In genomic region chr2:215681799-215682594, GRCh38 we compare ENCODE assay signal across 18 cellular contexts.
DNase-seq lines count a peak whose midpoint lies in the region; ATAC-seq, FAIRE-seq and TF ChIP-seq lines count a peak whose summit lies in the region.
"Had no signal": no experiment of that assay in that cellular context is flagged by ENCODE, and none has a peak within 500 bp of the region (broad histone marks: within the 10 kb centered on the region; RNA-seq: fewer than 3 reads in every experiment).

No MANE protein-coding gene starts in this region.

- H2AFZ ChIP-seq in keratinocyte (ENCODE audit: control insufficient read depth, low read length), result no peak overlapping the region
- no peak overlapping the region for H2AFZ ChIP-seq in H9 (ENCODE audit: low read length)

- H3K36me3 Mint-ChIP-seq in Caco-2 (ENCODE audit: insufficient read depth, unreplicated experiment) (peaks cover 39% of the 10 kb centered on the region), H9 (ENCODE audit: insufficient read depth in 1 of 3, low read depth in 3 of 3) (peaks cover 0 to 3% (median 0%) of the 10 kb centered on the region in 3 experiments; a peak in 3 of 7 replicates)

- H3K27ac ChIP-seq in AG04450 (ENCODE audit: low read depth, low read length) (peak overlapping the region; percentile 3), keratinocyte (ENCODE audit: control insufficient read depth, insufficient read depth, low read length) (peak overlapping the region; percentile 3), H9 (ENCODE audit: insufficient read length, low read depth, low read length) (no peak overlapping the region), breast epithelium (no peak overlapping the region), gastroesophageal sphincter (no peak overlapping the region)
- H3K27ac ChIP-seq: HL-60, prostate gland, testis had no signal

- H2BK12ac ChIP-seq in H9 (ENCODE audit: insufficient read length, low read depth, low read length), result no peak overlapping the region

- H2BK5ac ChIP-seq in H9 (ENCODE audit: insufficient read length, low read length), result no peak overlapping the region

- H3K18ac ChIP-seq in H9 (ENCODE audit: insufficient read length, low read depth, low read length), result no peak overlapping the region

- no peaks in the 10 kb centered on the region for H3K79me1 ChIP-seq in H9 (ENCODE audit: insufficient read depth, low read depth, low read length, poor library complexity, severe bottlenecking)

- H3K4me3 ChIP-seq in AG04450 (ENCODE audit: low read depth, low read length) (no peak overlapping the region), Caco-2 (ENCODE audit: low read depth, low read length) (no peak overlapping the region), keratinocyte (ENCODE audit: control insufficient read depth in 2 of 3, extremely low read depth in 1 of 3, insufficient read depth in 2 of 3, low read depth in 1 of 3, low read length in 3 of 3) (no peak overlapping the region), breast epithelium (no peak overlapping the region), gastroesophageal sphincter (no peak overlapping the region)
- H3K4me3 ChIP-seq: mucosa of descending colon, prostate gland, testis had no signal

- H2BK120ac ChIP-seq in H9 (ENCODE audit: low read depth, low read length, poor library complexity, severe bottlenecking), result no peak overlapping the region

- H3K9ac ChIP-seq in keratinocyte (ENCODE audit: control insufficient read depth, extremely low read depth, insufficient read depth, low read length) (no peak overlapping the region), H9 (ENCODE audit: extremely low read depth, insufficient read length, low read length) (no peak overlapping the region)

- no peak overlapping the region for H3K4ac ChIP-seq in H9 (ENCODE audit: low read depth, low read length)

- H3K4me2 ChIP-seq in keratinocyte (ENCODE audit: control insufficient read depth, extremely low read depth, insufficient read depth, low read depth, low read length), result no peak overlapping the region
- H3K4me2 ChIP-seq in H9 (ENCODE audit: insufficient read depth, insufficient read length, low read length), result no peak overlapping the region

- H4K5ac ChIP-seq in H9 (ENCODE audit: insufficient read length, low read depth, low read length), result no peak overlapping the region

- TF ChIP-seq EP300 in gastroesophageal sphincter (IDR thresholded peaks at IDR 0.05), result no peak

- POLR2A ChIA-PET in AG04450 (lab: Yijun Ruan, JAX), result interaction anchor here (0.6 to 0.8 kb wide), 4 partner anchors 12 to 113 kb away, joined by 3 read pairs; no protein-coding TSS in a partner anchor
- POLR2A ChIA-PET in Caco-2 (lab: Charles Lee), result no interaction called here

- no peak overlapping the region for H4K91ac ChIP-seq in H9 (ENCODE audit: insufficient read length, low read depth, low read length)

- no peaks in the 10 kb centered on the region for H3K9me1 ChIP-seq in keratinocyte (ENCODE audit: control insufficient read depth, extremely low read depth, insufficient read depth, low read length)

- no peak overlapping the region for H3K14ac ChIP-seq in H9 (ENCODE audit: insufficient read depth, low read length)

- H2AK5ac ChIP-seq in H9 (ENCODE audit: insufficient read length, low read length), result no peak overlapping the region

- BruUV-seq in Caco-2 (replicated peaks; lab: Mats Ljungman, UMichigan), result TSS peak; percentile 47

- no CpG with 5 or more reads among the region's 4 CpGs for WGBS in H9 (ENCODE audit: extremely low coverage, insufficient read length, low lambda C conversion rate)
- WGBS in gastroesophageal sphincter (ENCODE audit: low coverage in 1 of 2), 2 donors, result 33 to 85% methylated on average over 1 to 4 of the region's 4 CpGs

- FAIRE-seq in keratinocyte (lab: Jason Lieb, UNC), result peak; percentile 62
- FAIRE-seq: endometrium had no signal

- CTCF ChIA-PET in AG04450 (lab: Charles Lee), result interaction anchor here (0.8 kb wide), 1 partner anchor 11 kb away, joined by 3 read pairs; no protein-coding TSS in a partner anchor
- CTCF ChIA-PET in Caco-2 (lab: Charles Lee), result no interaction called here

- intact Hi-C loops in Caco-2 (cut with micrococcal nuclease; ENCODE audit: unreplicated experiment) (loop anchor here (1.0 to 5.0 kb wide), 3 partner anchors 12 to 370 kb away; partner anchors contain the start of gene ATIC), breast epithelium (cut with DNase I; ENCODE audit: low total_unique reads) (no loop called here)

- no peak overlapping the region for H3K23ac ChIP-seq in H9 (ENCODE audit: insufficient read length, low read depth, low read length)

- dilution Hi-C loops in keratinocyte (cut with MboI; ENCODE audit: extremely low pct_ligation_motif_present, low sequenced_read_pairs), result no loop called here

- no peaks in the 10 kb centered on the region for H3K27me3 Mint-ChIP-seq in Caco-2 (ENCODE audit: insufficient read depth, unreplicated experiment)
- no peaks in the 10 kb centered on the region for H3K27me3 Mint-ChIP-seq in H9 (ENCODE audit: low read depth)

- no peak overlapping the region for H3K56ac ChIP-seq in H9 (ENCODE audit: insufficient read length, low read depth, low read length)

- no peaks in the 10 kb centered on the region for H3K27me3 ChIP-seq in AG04450 (ENCODE audit: control insufficient read depth, insufficient read depth, low read length)
- H3K27me3 ChIP-seq in Caco-2 (replicated peaks; ENCODE audit: control insufficient read depth, insufficient read depth, low read length), result no peaks in the 10 kb centered on the region
- H3K27me3 ChIP-seq in keratinocyte (ENCODE audit: control insufficient read depth, extremely low read depth, insufficient read depth, low read length), result no peaks in the 10 kb centered on the region
- no peaks in the 10 kb centered on the region for H3K27me3 ChIP-seq in H9 (ENCODE audit: insufficient read depth, low read length)
- no peaks in the 10 kb centered on the region for H3K27me3 ChIP-seq in breast epithelium
- H3K27me3 ChIP-seq in gastroesophageal sphincter, result no peaks in the 10 kb centered on the region
- H3K27me3 ChIP-seq: testis had no signal

- H3T11ph ChIP-seq in H9 (ENCODE audit: low read length), result no peak overlapping the region

- H3K79me2 ChIP-seq in keratinocyte (ENCODE audit: control insufficient read depth, insufficient read depth, low read length) (no peaks in the 10 kb centered on the region), H9 (ENCODE audit: insufficient read depth, low read length) (no peaks in the 10 kb centered on the region)

- H2BK20ac ChIP-seq in H9 (ENCODE audit: low read depth, low read length, poor library complexity, severe bottlenecking), result no peak overlapping the region

- H2BK15ac ChIP-seq in H9 (ENCODE audit: low read depth, low read length), result no peak overlapping the region

- H3K9me3 Mint-ChIP-seq in Caco-2 (ENCODE audit: unreplicated experiment) (no peaks in the 10 kb centered on the region), H9 (peaks cover 0 to 3% of the 10 kb centered on the region in 2 experiments; a peak in 3 of 5 replicates)

- H3K9me3 ChIP-seq in AG04450 (ENCODE audit: control insufficient read depth, insufficient read depth, low read length) (no peaks in the 10 kb centered on the region), Caco-2 (no peaks in the 10 kb centered on the region), keratinocyte (ENCODE audit: control insufficient read depth, low read depth, low read length) (no peaks in the 10 kb centered on the region), H9 (ENCODE audit: control insufficient read depth, low read depth, low read length) (no peaks in the 10 kb centered on the region), breast epithelium (no peaks in the 10 kb centered on the region), gastroesophageal sphincter (no peaks in the 10 kb centered on the region)
- H3K9me3 ChIP-seq: mucosa of descending colon, prostate gland, testis had no signal

- H4K20me1 ChIP-seq in keratinocyte (ENCODE audit: control insufficient read depth, extremely low read depth, insufficient read depth, low read length), result no peaks in the 10 kb centered on the region
- no peaks in the 10 kb centered on the region for H4K20me1 ChIP-seq in H9 (ENCODE audit: control insufficient read depth, insufficient read depth, insufficient read length)

- no peaks in the 10 kb centered on the region for H3K23me2 ChIP-seq in H9 (ENCODE audit: insufficient read length, low read depth, low read length, poor library complexity, severe bottlenecking)

- H3K36me3 ChIP-seq in Caco-2 (ENCODE audit: control insufficient read depth, insufficient read depth, low read length) (no peaks in the 10 kb centered on the region), keratinocyte (ENCODE audit: control insufficient read depth in 2 of 2, extremely low read depth in 1 of 2, insufficient read depth in 2 of 2, low read length in 2 of 2) (no peaks in the 10 kb centered on the region), breast epithelium (no peaks in the 10 kb centered on the region), gastroesophageal sphincter (no peaks in the 10 kb centered on the region)
- H3K36me3 ChIP-seq: prostate gland had no signal

- H3K4me1 Mint-ChIP-seq in Caco-2 (ENCODE audit: low read depth, unreplicated experiment) (peaks cover 58% of the 10 kb centered on the region), H9 (peaks cover 0 to 5% of the 10 kb centered on the region in 2 experiments; a peak in 1 of 4 replicates)

- H3K4me3 Mint-ChIP-seq in Caco-2 (ENCODE audit: unreplicated experiment) (peak overlapping the region; percentile 48), H9 (no peak overlapping the region)
- H3K4me3 Mint-ChIP-seq: central memory CD8-positive, alpha-beta T cell had no signal

- H4K8ac ChIP-seq in H9 (replicated peaks; ENCODE audit: insufficient read length, low read depth, low read length), result no peak overlapping the region

- ATAC-seq in gastroesophageal sphincter, result no peak
- ATAC-seq: HCT116 had no signal

- H3K27ac Mint-ChIP-seq in Caco-2 (ENCODE audit: unreplicated experiment), result peak overlapping the region; percentile 93
- H3K27ac Mint-ChIP-seq in H9, result no peak overlapping the region

- TF ChIP-seq POLR2A in breast epithelium (IDR thresholded peaks at IDR 0.05) (no peak), gastroesophageal sphincter (IDR thresholded peaks at IDR 0.05) (no peak)

- DNase-seq in AG04450 (ENCODE audit: low read depth, low spot score) (no peak), Caco-2 (no peak), SIG-M5 (lab: John Stamatoyannopoulos, UW) (peak; percentile 33), keratinocyte (ENCODE audit: low read depth, low spot score) (no peak), H9 (no peak), breast epithelium (ENCODE audit: low spot score in 2 of 2) (no peak), NCI-H2171 treated with DMSO at 0.1 percent for 48 hours (lab: John Stamatoyannopoulos, UW) (no peak)
- DNase-seq: activated naive CD4-positive, alpha-beta T cell; mucosa of descending colon; NCI-H526 treated with DMSO at 0.1 percent for 48 hours; T1000; testis had no signal

- TF ChIP-seq CTCF in AG04450 (IDR thresholded peaks at IDR 0.05; ENCODE audit: low read depth, low read length) (no peak), Caco-2 (IDR thresholded peaks at IDR 0.05; ENCODE audit: insufficient read depth in 1 of 2, low read depth in 1 of 2, low read length in 1 of 2, severe bottlenecking in 1 of 2, unreplicated experiment in 1 of 2) (no peak), keratinocyte (optimal IDR thresholded peaks at IDR 0.05 in 1 of 3, IDR thresholded peaks at IDR 0.05 in 1 of 3, conservative IDR thresholded peaks at IDR 0.05 in 1 of 3; ENCODE audit: extremely low read depth in 1 of 3, insufficient read depth in 2 of 3, low read length in 3 of 3) (no peak), H9 (conservative IDR thresholded peaks at IDR 0.05) (no peak), breast epithelium (IDR thresholded peaks at IDR 0.05) (no peak), gastroesophageal sphincter (IDR thresholded peaks at IDR 0.05) (no peak)

- H3K4me1 ChIP-seq in Caco-2 (peaks cover 72% of the 10 kb centered on the region), keratinocyte (ENCODE audit: control insufficient read depth, extremely low read depth, insufficient read depth, low read length) (peaks cover 12% of the 10 kb centered on the region), H9 (ENCODE audit: insufficient read depth, low read length) (no peaks in the 10 kb centered on the region), breast epithelium (no peaks in the 10 kb centered on the region), gastroesophageal sphincter (peaks cover 0 to 19% (median 0%) of the 10 kb centered on the region in 3 donors)
- H3K4me1 ChIP-seq: prostate gland had no signal

Comparison
In these comparisons a context has a peak if more than half of its experiments do, and no peak if none do; other contexts are left out.
1. H3K27ac ChIP-seq: peak in AG04450 (single experiment) and keratinocyte (single experiment); none in H9 (single experiment), breast epithelium (0 of 2) and gastroesophageal sphincter (0 of 4).